In genomic region chr12:6722863-6723262, GRCh38 we compare ENCODE assay signal across 1 cellular context.
TF ChIP-seq lines count a peak whose summit lies in the region.

No MANE protein-coding gene starts in this region.

TF ChIP-seq in K562, 482 proteins besides CTCF, POLR2A, EP300 and RAD21:
- TF ChIP-seq TAL1 (IDR thresholded peaks at IDR 0.05), result peak; percentile 69
- TF ChIP-seq ZNF584 (CRISPR knock-in tag; IDR thresholded peaks at IDR 0.05; ENCODE audit: low read depth), result no peak
- TF ChIP-seq CBFA2T3 (IDR thresholded peaks at IDR 0.05), result peak; percentile 78
- TF ChIP-seq NFATC3 (IDR thresholded peaks at IDR 0.05), result 0 out of 2 replicates have a peak, but pooled peaks have one; percentile 62
- no peak for TF ChIP-seq ELK1 (CRISPR knock-in tag; IDR thresholded peaks at IDR 0.05)
- TF ChIP-seq ZNF766 (CRISPR knock-in tag; conservative IDR thresholded peaks at IDR 0.05), result no peak
- TF ChIP-seq MTA2 (IDR thresholded peaks at IDR 0.05; ENCODE audit: low read depth), result 0 out of 2 replicates have a peak, but pooled peaks have one; percentile 24
- TF ChIP-seq DPF2 (IDR thresholded peaks at IDR 0.05), result peak; percentile 67
- TF ChIP-seq SOX6 (IDR thresholded peaks at IDR 0.05), result peak; percentile 50; the same call in 1 of the 2 replicates
- TF ChIP-seq ARID1B (IDR thresholded peaks at IDR 0.05), result peak; percentile 84
- 0 out of 2 replicates have a peak, but pooled peaks have one; percentile 45 for TF ChIP-seq SMARCC2 (IDR thresholded peaks at IDR 0.05; ENCODE audit: low read depth)
- 0 out of 2 replicates have a peak, but pooled peaks have one; percentile 11 for TF ChIP-seq MTA1 (IDR thresholded peaks at IDR 0.05; ENCODE audit: borderline replicate concordance)
- TF ChIP-seq NR2C1 (IDR thresholded peaks at IDR 0.05), result no peak
- TF ChIP-seq NR2C1 (tag; IDR thresholded peaks at IDR 0.05), result 0 out of 2 replicates have a peak, but pooled peaks have one; percentile 19
- TF ChIP-seq ZNF644 (tag; IDR thresholded peaks at IDR 0.05; ENCODE audit: low read depth), result 0 out of 2 replicates have a peak, but pooled peaks have one; percentile 29
- TF ChIP-seq SIN3A (IDR thresholded peaks at IDR 0.05; ENCODE audit: borderline replicate concordance in 2 of 2, control insufficient read depth in 1 of 2, low read depth in 2 of 2, low read length in 2 of 2), result no peak
- TF ChIP-seq ATF3 (IDR thresholded peaks at IDR 0.05), result peak; percentile 20; the same call in 1 of the 2 replicates
- no peak for TF ChIP-seq ATF3 (CRISPR knock-in tag; conservative IDR thresholded peaks at IDR 0.05)
- 0 out of 2 replicates have a peak, but pooled peaks have one; percentile 44 for TF ChIP-seq GATAD2B (IDR thresholded peaks at IDR 0.05; ENCODE audit: borderline replicate concordance)
- peak in 1 of 2 experiments; percentile 16; a peak in 1 of 4 replicates for TF ChIP-seq KDM1A (IDR thresholded peaks at IDR 0.05)
- TF ChIP-seq CEBPB (tag; IDR thresholded peaks at IDR 0.05), result peak; percentile 87
- peak; percentile 43 for TF ChIP-seq FOSL1 (tag; conservative IDR thresholded peaks at IDR 0.05)
- TF ChIP-seq CEBPG (CRISPR knock-in tag; IDR thresholded peaks at IDR 0.05), result no peak
- TF ChIP-seq CEBPG (tag; conservative IDR thresholded peaks at IDR 0.05 in 1 of 2, IDR thresholded peaks at IDR 0.05 in 1 of 2), result peak in 1 of 2 experiments; percentile 46; a peak in 2 of 4 replicates
- peak; percentile 71 for TF ChIP-seq NCOR1 (IDR thresholded peaks at IDR 0.05)
- TF ChIP-seq SMARCE1 (IDR thresholded peaks at IDR 0.05), result 0 out of 2 replicates have a peak, but pooled peaks have one; percentile 35
- TF ChIP-seq LEF1 (IDR thresholded peaks at IDR 0.05), result peak; percentile 63
- TF ChIP-seq POLR2AphosphoS2 (IDR thresholded peaks at IDR 0.05; ENCODE audit: low read length), result no peak
- TF ChIP-seq ZNF277 (CRISPR knock-in tag; IDR thresholded peaks at IDR 0.05; ENCODE audit: borderline replicate concordance), result no peak
- peak; percentile 70 for TF ChIP-seq TEAD4 (IDR thresholded peaks at IDR 0.05; ENCODE audit: low read length)
- TF ChIP-seq TEAD4 (CRISPR knock-in tag; IDR thresholded peaks at IDR 0.05; ENCODE audit: borderline replicate concordance), result no peak
- TF ChIP-seq SMARCA4 (IDR thresholded peaks at IDR 0.05), result peak; percentile 72
- peak; percentile 46 for TF ChIP-seq HDAC3 (IDR thresholded peaks at IDR 0.05; ENCODE audit: borderline replicate concordance, partially characterized antibody)
- no peak for TF ChIP-seq U2AF2 (optimal IDR thresholded peaks at IDR 0.05; ENCODE audit: low read depth, low read length)
- no peak for TF ChIP-seq CAMTA2 (CRISPR knock-in tag; conservative IDR thresholded peaks at IDR 0.05)
- TF ChIP-seq JUND (IDR thresholded peaks at IDR 0.05; ENCODE audit: borderline replicate concordance, low read depth, low read length), result 0 out of 2 replicates have a peak, but pooled peaks have one; percentile 16
- TF ChIP-seq JUND (tag; IDR thresholded peaks at IDR 0.05; ENCODE audit: borderline replicate concordance, low read depth, low read length), result no peak
- 0 out of 2 replicates have a peak, but pooled peaks have one; percentile 9 for TF ChIP-seq EHMT2 (IDR thresholded peaks at IDR 0.05)
- TF ChIP-seq EGR1 (conservative IDR thresholded peaks at IDR 0.05), result no peak
- TF ChIP-seq TCF3 (CRISPR knock-in tag; IDR thresholded peaks at IDR 0.05), result peak; percentile 44
- TF ChIP-seq MLLT1 (IDR thresholded peaks at IDR 0.05), result 0 out of 4 replicates have a peak, but pooled peaks of 1 of the 2 experiments have one; percentile 17
- peak; percentile 48 for TF ChIP-seq CBFA2T2 (conservative IDR thresholded peaks at IDR 0.05)
- TF ChIP-seq LCOR (CRISPR knock-in tag; IDR thresholded peaks at IDR 0.05), result no peak
- TF ChIP-seq CHAMP1 (IDR thresholded peaks at IDR 0.05), result 0 out of 2 replicates have a peak, but pooled peaks have one; percentile 28
